ENCODE assay signal across 18 cellular contexts in the genomic region with DNA sequence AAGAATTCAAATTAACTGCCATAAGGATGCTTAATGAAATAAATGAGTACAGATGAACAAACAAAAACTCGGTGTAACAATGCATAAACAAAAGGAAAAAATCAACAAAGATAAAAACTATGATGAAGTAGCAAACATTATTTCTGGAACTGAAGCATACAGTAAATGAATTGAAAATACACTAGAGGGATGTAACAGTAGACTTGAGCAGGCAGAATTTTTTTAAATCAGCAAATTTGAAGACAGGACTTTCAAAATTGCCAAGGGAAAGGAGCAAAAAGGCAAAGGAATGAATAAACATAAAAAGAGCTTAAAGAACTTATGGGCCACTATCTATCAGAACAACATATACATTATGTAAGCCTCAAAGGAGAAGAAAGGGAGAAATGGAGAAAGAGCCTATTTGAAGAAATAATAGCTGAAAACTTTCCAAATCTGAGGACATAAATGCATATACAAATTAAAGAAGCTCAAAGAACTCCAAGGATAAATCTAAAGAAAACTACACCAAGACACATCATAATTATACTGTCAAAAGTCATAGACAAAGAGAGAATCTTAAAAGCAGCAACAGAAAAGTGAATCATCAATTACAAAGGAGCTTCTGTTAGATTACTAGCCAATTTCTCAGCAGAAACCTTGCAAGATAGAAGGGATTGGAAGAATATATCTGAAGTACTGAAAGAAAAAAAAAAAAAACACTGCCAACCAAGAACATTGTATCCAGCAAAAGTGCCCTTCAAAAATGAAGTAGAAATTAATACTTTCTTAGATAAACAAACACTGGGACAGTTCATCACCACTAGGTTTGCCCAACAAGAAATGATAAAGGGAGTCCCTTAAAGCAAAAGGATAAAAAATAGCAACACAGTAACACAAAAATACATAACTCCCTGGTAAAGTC. TPM values are rescaled to one million over a fixed set of nuclear protein-coding genes. Genes with fewer than 3 reads are reported as not detected.
DNase-seq lines count a peak whose midpoint lies in the region; ATAC-seq, FAIRE-seq and TF ChIP-seq lines count a peak whose summit lies in the region.
"Had no signal": no experiment of that assay in that cellular context is flagged by ENCODE, and none has a peak within 500 bp of the region (broad histone marks: within the 10 kb centered on the region; RNA-seq: fewer than 3 reads in every experiment).

No MANE protein-coding gene starts in this region.

- no peak overlapping the region for H3K4me3 Mint-ChIP-seq in activated CD8-positive, alpha-beta T cell treated with anti-CD3 and anti-CD28 coated beads for 36 hours
- no peak overlapping the region for H3K4me3 Mint-ChIP-seq in activated CD8-positive, alpha-beta T cell treated with anti-CD3 and anti-CD28 coated beads, Interleukin-2, amount 10 ng/mL, durations not matched to agents 7 days and 5 days
- H3K4me3 Mint-ChIP-seq in CD4-positive, alpha-beta memory T cell = peak overlapping the region in 1 of 8 donors; percentile 11
- H3K4me3 Mint-ChIP-seq: GM23338 had no signal

- H3K9me3 ChIP-seq in CD4-positive, alpha-beta memory T cell (ENCODE audit: control insufficient read depth in 1 of 2, low read length in 2 of 2) = peaks cover 0 to 10% of the 10 kb centered on the region in 2 donors
- H3K9me3 ChIP-seq in WERI-Rb-1 (ENCODE audit: severe bottlenecking) = peaks cover 7% of the 10 kb centered on the region
- H3K9me3 ChIP-seq in heart left ventricle = peaks cover 0 to 30% (median 17%) of the 10 kb centered on the region in 12 donors
- H3K9me3 ChIP-seq in kidney (ENCODE audit: control insufficient read depth in 1 of 2, low read length in 2 of 2) = peaks cover 4 to 15% of the 10 kb centered on the region in 2 donors
- H3K9me3 ChIP-seq: Peyer's patch had no signal

- peak overlapping the region; percentile 26 for H3K27ac Mint-ChIP-seq in activated CD8-positive, alpha-beta T cell treated with anti-CD3 and anti-CD28 coated beads for 36 hours
- no peak overlapping the region for H3K27ac Mint-ChIP-seq in activated CD8-positive, alpha-beta T cell treated with anti-CD3 and anti-CD28 coated beads, Interleukin-2, amount 10 ng/mL, durations not matched to agents 7 days and 5 days
- peak overlapping the region in 5 of 7 donors; percentile 10 to 72 (median 39) for H3K27ac Mint-ChIP-seq in CD4-positive, alpha-beta memory T cell

- no peaks in the 10 kb centered on the region for H3K36me3 ChIP-seq in CD4-positive, alpha-beta memory T cell (ENCODE audit: insufficient read depth, low read length)
- H3K36me3 ChIP-seq in WERI-Rb-1 (peaks cover 1% of the 10 kb centered on the region), heart left ventricle (peaks cover 0 to 18% (median 0%) of the 10 kb centered on the region in 9 donors), kidney (ENCODE audit: control insufficient read depth in 1 of 2, insufficient read depth in 2 of 2, low read length in 2 of 2) (no peaks in the 10 kb centered on the region)
- H3K36me3 ChIP-seq: MG63, Peyer's patch had no signal

- H3K9me3 Mint-ChIP-seq in activated CD8-positive, alpha-beta T cell treated with anti-CD3 and anti-CD28 coated beads for 36 hours = peaks cover 22% of the 10 kb centered on the region
- H3K9me3 Mint-ChIP-seq in activated CD8-positive, alpha-beta T cell treated with anti-CD3 and anti-CD28 coated beads, Interleukin-2, amount 10 ng/mL, durations not matched to agents 7 days and 5 days (ENCODE audit: insufficient read depth) = peaks cover 15% of the 10 kb centered on the region
- peaks cover 3 to 30% (median 21%) of the 10 kb centered on the region in 8 donors for H3K9me3 Mint-ChIP-seq in CD4-positive, alpha-beta memory T cell

- no peaks in the 10 kb centered on the region for H3K27me3 ChIP-seq in CD4-positive, alpha-beta memory T cell (ENCODE audit: insufficient read depth, low read length)
- no peaks in the 10 kb centered on the region for H3K27me3 ChIP-seq in WERI-Rb-1 (ENCODE audit: insufficient read depth, low read depth, severe bottlenecking)
- H3K27me3 ChIP-seq in heart left ventricle = no peaks in the 10 kb centered on the region
- H3K27me3 ChIP-seq: MG63, Peyer's patch had no signal

- TF ChIP-seq CTCF in activated CD8-positive, alpha-beta T cell treated with anti-CD3 and anti-CD28 coated beads for 36 hours (IDR thresholded peaks at IDR 0.05) = no peak
- TF ChIP-seq CTCF in WERI-Rb-1 (IDR thresholded peaks at IDR 0.05; ENCODE audit: low read depth, low read length) (no peak), heart left ventricle (IDR thresholded peaks at IDR 0.05) (no peak), kidney (IDR thresholded peaks at IDR 0.05; ENCODE audit: borderline replicate concordance, extremely low read depth, insufficient read depth) (no peak)

- H3K4me1 Mint-ChIP-seq in activated CD8-positive, alpha-beta T cell treated with anti-CD3 and anti-CD28 coated beads for 36 hours (ENCODE audit: low read depth) = peaks cover 53% of the 10 kb centered on the region
- peaks cover 36% of the 10 kb centered on the region for H3K4me1 Mint-ChIP-seq in activated CD8-positive, alpha-beta T cell treated with anti-CD3 and anti-CD28 coated beads, Interleukin-2, amount 10 ng/mL, durations not matched to agents 7 days and 5 days (ENCODE audit: low read depth)
- H3K4me1 Mint-ChIP-seq in CD4-positive, alpha-beta memory T cell = peaks cover 32 to 59% (median 50%) of the 10 kb centered on the region in 4 donors

- TF ChIP-seq POLR2A in heart left ventricle (IDR thresholded peaks at IDR 0.05) = no peak

- peaks cover 36% of the 10 kb centered on the region for H3K36me3 Mint-ChIP-seq in activated CD8-positive, alpha-beta T cell treated with anti-CD3 and anti-CD28 coated beads for 36 hours (ENCODE audit: low read depth)
- H3K36me3 Mint-ChIP-seq in activated CD8-positive, alpha-beta T cell treated with anti-CD3 and anti-CD28 coated beads, Interleukin-2, amount 10 ng/mL, durations not matched to agents 7 days and 5 days (ENCODE audit: low read depth) = peaks cover 38% of the 10 kb centered on the region
- H3K36me3 Mint-ChIP-seq in CD4-positive, alpha-beta memory T cell = peaks cover 24 to 33% of the 10 kb centered on the region in 2 donors

- no peak for DNase-seq in activated CD8-positive, alpha-beta T cell treated with anti-CD3 and anti-CD28 coated beads for 36 hours
- DNase-seq in activated CD8-positive, alpha-beta T cell treated with anti-CD3 and anti-CD28 coated beads, Interleukin-2, amount 10 ng/mL, durations not matched to agents 7 days and 5 days = no peak
- no peak for DNase-seq in CD4-positive, alpha-beta memory T cell
- no peak for DNase-seq in WERI-Rb-1
- peak; percentile 70 for DNase-seq in foreskin melanocyte
- no peak for DNase-seq in heart left ventricle
- DNase-seq in kidney = no peak
- DNase-seq: DND-41, KBM-7, MG63, NCI-H1417, NCI-H2029, NCI-H510A, Peyer's patch, SHP77 had no signal

- CTCF ChIA-PET in activated CD8-positive, alpha-beta T cell treated with anti-CD3 and anti-CD28 coated beads for 36 hours (lab: Charles Lee) = interaction anchor here (0.7 to 4.1 kb wide), 44 partner anchors 8 to 511 kb away, joined by 3 to 94 read pairs (median 6); a partner anchor contains a TSS
- CTCF ChIA-PET in activated CD8-positive, alpha-beta T cell treated with anti-CD3 and anti-CD28 coated beads, Interleukin-2, amount 10 ng/mL, durations not matched to agents 7 days and 5 days (lab: Charles Lee) = interaction anchor here (0.8 to 5.1 kb wide), 27 partner anchors 8 to 213 kb away, joined by 3 to 111 read pairs (median 5); a partner anchor contains a TSS
- CTCF ChIA-PET in CD4-positive, alpha-beta memory T cell (lab: Charles Lee; ENCODE audit: partially characterized antibody) = interaction anchor here (0.6 to 7.9 kb wide), 36 partner anchors 9 to 1063 kb away, joined by 3 to 191 read pairs (median 4); a partner anchor contains a TSS

- 93 to 100% (median 95%) methylated on average over 1 of the region's 1 CpG for WGBS in heart left ventricle, 4 donors

- H3K4me1 ChIP-seq in CD4-positive, alpha-beta memory T cell (ENCODE audit: insufficient read depth, low read length) = peaks cover 34% of the 10 kb centered on the region
- peaks cover 0 to 48% (median 27%) of the 10 kb centered on the region in 12 donors for H3K4me1 ChIP-seq in heart left ventricle
- H3K4me1 ChIP-seq in kidney (ENCODE audit: control insufficient read depth in 1 of 2, insufficient read depth in 1 of 2, low read depth in 1 of 2, low read length in 2 of 2) = no peaks in the 10 kb centered on the region

- no peak overlapping the region for H3K27ac ChIP-seq in CD4-positive, alpha-beta memory T cell (ENCODE audit: low read depth, low read length)
- H3K27ac ChIP-seq in WERI-Rb-1 (peak overlapping the region; percentile 47; the same call in 1 of the 2 replicates), heart left ventricle (no peak overlapping the region), kidney (ENCODE audit: low read depth in 2 of 2, low read length in 2 of 2) (no peak overlapping the region)
- H3K27ac ChIP-seq: Peyer's patch had no signal

- no peaks in the 10 kb centered on the region for H3K27me3 Mint-ChIP-seq in activated CD8-positive, alpha-beta T cell treated with anti-CD3 and anti-CD28 coated beads for 36 hours
- H3K27me3 Mint-ChIP-seq in activated CD8-positive, alpha-beta T cell treated with anti-CD3 and anti-CD28 coated beads, Interleukin-2, amount 10 ng/mL, durations not matched to agents 7 days and 5 days (ENCODE audit: low read depth) = no peaks in the 10 kb centered on the region
- H3K27me3 Mint-ChIP-seq in CD4-positive, alpha-beta memory T cell = no peaks in the 10 kb centered on the region

- intact Hi-C loops in activated CD8-positive, alpha-beta T cell treated with anti-CD3 and anti-CD28 coated beads for 36 hours (cut with micrococcal nuclease) = loop anchor here (1.0 kb wide), 1 partner anchor 208 kb away; no protein-coding TSS in a partner anchor
- intact Hi-C loops in CD4-positive, alpha-beta memory T cell (cut with micrococcal nuclease) = loop anchor here (1.0 to 5.0 kb wide), 4 partner anchors 14 to 262 kb away; no protein-coding TSS in a partner anchor
- intact Hi-C loops in heart left ventricle (cut with DNase I) = loop anchor here (1.0 to 5.0 kb wide), 5 partner anchors 208 to 1064 kb away; no protein-coding TSS in a partner anchor
- intact Hi-C loops in kidney (cut with DNase I) = loop anchor here (10.0 kb wide), 1 partner anchor 206 kb away; no protein-coding TSS in a partner anchor

- no peak overlapping the region for H3K4me3 ChIP-seq in CD4-positive, alpha-beta memory T cell (ENCODE audit: low read length in 2 of 2)
- H3K4me3 ChIP-seq in WERI-Rb-1 (ENCODE audit: low read depth, low read length) (no peak overlapping the region), heart left ventricle (no peak overlapping the region), kidney (ENCODE audit: low read length in 2 of 2) (no peak overlapping the region)
- H3K4me3 ChIP-seq: GM23338, MG63, Peyer's patch had no signal

- no peak for FAIRE-seq in kidney (lab: Jason Lieb, UNC)
- FAIRE-seq: HTR-8/SVneo had no signal

- no peak overlapping the region for H3K9ac ChIP-seq in kidney (ENCODE audit: low read length in 2 of 2)

- POLR2A ChIA-PET in activated CD8-positive, alpha-beta T cell treated with anti-CD3 and anti-CD28 coated beads for 36 hours (lab: Charles Lee) = interaction anchor here (0.6 to 2.2 kb wide), 3 partner anchors 11 to 140 kb away, joined by 3 to 7 read pairs (median 5); a partner anchor contains a TSS
- POLR2A ChIA-PET in activated CD8-positive, alpha-beta T cell treated with anti-CD3 and anti-CD28 coated beads, Interleukin-2, amount 10 ng/mL, durations not matched to agents 7 days and 5 days (lab: Charles Lee) = interaction anchor here (0.9 kb wide), 1 partner anchor 14 kb away, joined by 3 read pairs; no protein-coding TSS in a partner anchor
- POLR2A ChIA-PET in CD4-positive, alpha-beta memory T cell (lab: Charles Lee; ENCODE audit: partially characterized antibody) = interaction anchor here (1.5 kb wide), 1 partner anchor 134 kb away, joined by 6 read pairs; a partner anchor contains a TSS

- no peak for ATAC-seq in activated CD8-positive, alpha-beta T cell treated with anti-CD3 and anti-CD28 coated beads for 36 hours
- no peak for ATAC-seq in activated CD8-positive, alpha-beta T cell treated with anti-CD3 and anti-CD28 coated beads, Interleukin-2, amount 10 ng/mL, durations not matched to agents 7 days and 5 days
- ATAC-seq in heart left ventricle = no peak
- ATAC-seq in HG03521 (IDR thresholded peaks at IDR 0.05; ENCODE audit: unreplicated experiment) = no peak

RNA-seq across cellular contexts. Expression of a gene that starts 15.5 kb away (rescaled TPM):
- 100 to 1,000 TPM; 165 to 171 TPM for total RNA-seq in activated CD8-positive, alpha-beta T cell treated with anti-CD3 and anti-CD28 coated beads for 36 hours
- total RNA-seq in activated CD8-positive, alpha-beta T cell treated with anti-CD3 and anti-CD28 coated beads, Interleukin-2, amount 10 ng/mL, durations not matched to agents 7 days and 5 days = 100 to 1,000 TPM; 112 to 114 TPM
- 100 to 1,000 TPM; 161 to 175 TPM for total RNA-seq in CD4-positive, alpha-beta memory T cell
- polyA plus RNA-seq in CD4-positive, alpha-beta memory T cell = 100 to 1,000 TPM in 1 of 2 donors, 10 to 100 TPM in 1; 28.9 to 105 TPM
- total RNA-seq in heart left ventricle = 100 to 1,000 TPM in 3 of 9 donors, 10 to 100 TPM in 6; 65.1 to 124 (median 98.4) TPM
- polyA plus RNA-seq in heart left ventricle = 10 to 100 TPM; 33.1 to 63.2 TPM
- total RNA-seq in kidney = 109 TPM
- polyA plus RNA-seq in kidney (ENCODE audit: insufficient read depth, low read depth, low replicate concordance) = 55.0 TPM
